ENCODE assay signal across 8 cellular contexts in genomic region chr3:18295171-18295920, GRCh38.
A peak's percentile ranks its signal among the peaks of the same experiment; 100 is the strongest.
DNase-seq lines count a peak whose midpoint lies in the region; ATAC-seq and TF ChIP-seq lines count a peak whose summit lies in the region.

No MANE protein-coding gene starts in this region.

- CTCF ChIA-PET in naive thymus-derived CD4-positive, alpha-beta T cell (lab: Charles Lee) = no interaction called here
- CTCF ChIA-PET in T-cell (lab: Charles Lee) = no interaction called here

- POLR2A ChIA-PET in naive thymus-derived CD4-positive, alpha-beta T cell (lab: Charles Lee) = interaction anchor here (0.8 kb wide), 1 partner anchor 1702 kb away, joined by 3 read pairs; no protein-coding TSS in a partner anchor
- POLR2A ChIA-PET in T-cell (lab: Charles Lee) = no interaction called here

- no peak overlapping the region for H3K27ac Mint-ChIP-seq in naive thymus-derived CD4-positive, alpha-beta T cell
- no peak overlapping the region for H3K27ac Mint-ChIP-seq in T-cell

- H3K4me3 ChIP-seq in cardiac fibroblast (replicated peaks in 1 of 2; ENCODE audit: low read depth in 2 of 2, low read length in 2 of 2) = no peak overlapping the region
- H3K4me3 ChIP-seq in naive thymus-derived CD4-positive, alpha-beta T cell (ENCODE audit: low read length) = no peak overlapping the region

- intact Hi-C loops in naive thymus-derived CD4-positive, alpha-beta T cell (cut with micrococcal nuclease) = no loop called here

- no peak overlapping the region for H3K27ac ChIP-seq in naive thymus-derived CD4-positive, alpha-beta T cell (ENCODE audit: low read depth, low read length)

- ATAC-seq in GM18873 (IDR thresholded peaks at IDR 0.05; ENCODE audit: low FRiP score, unreplicated experiment) (peak; percentile 92), HG02981 (IDR thresholded peaks at IDR 0.05; ENCODE audit: unreplicated experiment) (peak; percentile 99), T-cell (replicated peaks in 1 of 4) (no peak)
- peak; percentile 41 for ATAC-seq in naive thymus-derived CD4-positive, alpha-beta T cell

- no peaks in the 10 kb centered on the region for H3K27me3 ChIP-seq in naive thymus-derived CD4-positive, alpha-beta T cell (ENCODE audit: control insufficient read depth in 2 of 2, insufficient read depth in 2 of 2, low read length in 2 of 2)

- peaks cover 3 to 36% (median 21%) of the 10 kb centered on the region in 11 donors for H3K9me3 Mint-ChIP-seq in naive thymus-derived CD4-positive, alpha-beta T cell
- H3K9me3 Mint-ChIP-seq in T-cell = peaks cover 11 to 20% (median 16%) of the 10 kb centered on the region in 3 donors

- no peaks in the 10 kb centered on the region for H3K4me1 ChIP-seq in naive thymus-derived CD4-positive, alpha-beta T cell (ENCODE audit: control insufficient read depth in 2 of 2, insufficient read depth in 2 of 2, low read length in 2 of 2)

- peaks cover 3 to 17% (median 7%) of the 10 kb centered on the region in 5 donors for H3K36me3 Mint-ChIP-seq in naive thymus-derived CD4-positive, alpha-beta T cell
- peaks cover 4% of the 10 kb centered on the region for H3K36me3 Mint-ChIP-seq in T-cell

- peaks cover 0 to 11% (median 0%) of the 10 kb centered on the region in 3 experiments for H3K9me3 ChIP-seq in naive thymus-derived CD4-positive, alpha-beta T cell (ENCODE audit: control insufficient read depth in 2 of 3, low read length in 3 of 3)

- H3K4me1 Mint-ChIP-seq in naive thymus-derived CD4-positive, alpha-beta T cell = no peaks in the 10 kb centered on the region
- no peaks in the 10 kb centered on the region for H3K4me1 Mint-ChIP-seq in T-cell

- DNase-seq in COLO668 (lab: John Stamatoyannopoulos, UW; ENCODE audit: unreplicated experiment) (peak; percentile 9), NCI-H82 (lab: John Stamatoyannopoulos, UW) (peak; percentile 53), cardiac fibroblast (ENCODE audit: low read depth in 2 of 2) (peak; percentile 55 to 81), NCI-H1436 treated with DMSO at 0.1 percent for 48 hours (lab: John Stamatoyannopoulos, UW) (no peak), T-cell (no peak)
- no peak for DNase-seq in naive thymus-derived CD4-positive, alpha-beta T cell

- TF ChIP-seq CTCF in cardiac fibroblast (IDR thresholded peaks at IDR 0.05; ENCODE audit: low read depth, low read length) = peak; percentile 74

- H3K27me3 Mint-ChIP-seq in naive thymus-derived CD4-positive, alpha-beta T cell = peaks cover 0 to 4% (median 0%) of the 10 kb centered on the region in 5 donors
- H3K27me3 Mint-ChIP-seq in T-cell = peaks cover 7 to 8% of the 10 kb centered on the region in 2 donors

- no peak overlapping the region for H3K4me3 Mint-ChIP-seq in naive thymus-derived CD4-positive, alpha-beta T cell
- H3K4me3 Mint-ChIP-seq in T-cell = no peak overlapping the region

- H3K36me3 ChIP-seq in naive thymus-derived CD4-positive, alpha-beta T cell (ENCODE audit: control insufficient read depth in 2 of 3, insufficient read depth in 3 of 3, low read length in 3 of 3) = no peaks in the 10 kb centered on the region

Comparison
In these comparisons a context has a peak if more than half of its experiments do, and no peak if none do; other contexts are left out.
1. DNase-seq: peak in COLO668 (single experiment), NCI-H82 (single experiment) and cardiac fibroblast (2 of 2); none in naive thymus-derived CD4-positive, alpha-beta T cell (0 of 9), NCI-H1436 treated with DMSO at 0.1 percent for 48 hours (single experiment) and T-cell (0 of 34).
2. ATAC-seq: peak in GM18873 (single experiment), HG02981 (single experiment) and naive thymus-derived CD4-positive, alpha-beta T cell (single experiment); none in T-cell (0 of 4).